Comparison of ENCODE assay signal across 36 cellular contexts in genomic region chr14:79451601-79452000, GRCh38.
"Had no signal": no experiment of that assay in that cellular context is flagged by ENCODE, and none has a peak within 500 bp of the region (broad histone marks: within the 10 kb centered on the region; RNA-seq: fewer than 3 reads in every experiment).

No MANE protein-coding gene starts in this region.

- H3K27ac Mint-ChIP-seq: activated CD4-positive, alpha-beta memory T cell treated with anti-CD3 and anti-CD28 coated beads for 36 hours; activated CD4-positive, alpha-beta T cell treated with anti-CD3 and anti-CD28 coated beads for 36 hours; activated CD4-positive, alpha-beta T cell treated with anti-CD3 and anti-CD28 coated beads, Interleukin-2, amount 10 ng/mL, durations not matched to agents 24 days and 14 days; activated CD8-positive, alpha-beta T cell treated with anti-CD3 and anti-CD28 coated beads, Interleukin-2, amount 10 ng/mL, durations not matched to agents 7 days and 5 days; activated naive CD4-positive, alpha-beta T cell treated with anti-CD3 and anti-CD28 coated beads, Interleukin-2, amount 10 ng/mL, durations not matched to agents 7 days and 5 days; activated naive CD4-positive, alpha-beta T cell treated with anti-CD3 and anti-CD28 coated beads, Interleukin-2, amount 50 U/mL, for 72 hours; activated naive CD8-positive, alpha-beta T cell treated with anti-CD3 and anti-CD28 coated beads, Interleukin-2, amount 10 ng/mL, durations not matched to agents 7 days and 5 days; activated T-cell treated with anti-CD3 and anti-CD28 coated beads, Interleukin-2, amount 50 U/mL, for 24 hours; activated T-cell treated with anti-CD3 and anti-CD28 coated beads, Interleukin-2, amount 50 U/mL, for 72 hours; dendritic cell treated with granulocyte-macrophage colony-stimulating factor and Interleukin-4, amounts not matched to agents 40 ng/mL and 50 ng/mL, for 4 days; effector memory CD8-positive, alpha-beta T cell; T-helper 17 cell; T-helper 2 cell treated with Interferon-gamma antibody and Interleukin-4, amounts not matched to agents 5 μg/mL and 100 μg/mL, for 36 hours had no signal

- H3K27ac ChIP-seq: ascending aorta, breast epithelium, cardiac muscle cell, coronary artery, dorsolateral prefrontal cortex, esophagus muscularis mucosa, foreskin keratinocyte, gastrocnemius medialis, heart left ventricle had no signal

- H3K27me3 Mint-ChIP-seq: activated CD4-positive, alpha-beta memory T cell treated with anti-CD3 and anti-CD28 coated beads for 36 hours; activated CD4-positive, alpha-beta T cell treated with anti-CD3 and anti-CD28 coated beads for 36 hours; activated CD4-positive, alpha-beta T cell treated with anti-CD3 and anti-CD28 coated beads, Interleukin-2, amount 10 ng/mL, durations not matched to agents 24 days and 14 days; activated naive CD4-positive, alpha-beta T cell treated with anti-CD3 and anti-CD28 coated beads, Interleukin-2, amount 10 ng/mL, durations not matched to agents 7 days and 5 days; activated naive CD8-positive, alpha-beta T cell treated with anti-CD3 and anti-CD28 coated beads, Interleukin-2, amount 10 ng/mL, durations not matched to agents 7 days and 5 days; activated T-cell treated with anti-CD3 and anti-CD28 coated beads, Interleukin-2, amount 50 U/mL, for 24 hours; brain; dendritic cell treated with granulocyte-macrophage colony-stimulating factor and Interleukin-4, amounts not matched to agents 40 ng/mL and 50 ng/mL, for 4 days; effector memory CD8-positive, alpha-beta T cell; T-helper 17 cell had no signal

- ATAC-seq: activated CD4-positive, alpha-beta T cell treated with anti-CD3 and anti-CD28 coated beads for 36 hours; activated CD8-positive, alpha-beta T cell treated with anti-CD3 and anti-CD28 coated beads, Interleukin-2, amount 10 ng/mL, durations not matched to agents 7 days and 5 days; activated naive CD4-positive, alpha-beta T cell treated with anti-CD3 and anti-CD28 coated beads, Interleukin-2, amount 50 U/mL, for 72 hours; activated T-cell treated with anti-CD3 and anti-CD28 coated beads, Interleukin-2, amount 50 U/mL, for 72 hours; effector memory CD8-positive, alpha-beta T cell; foreskin keratinocyte; gastrocnemius medialis; heart left ventricle; T-helper 17 cell had no signal

- H3K36me3 Mint-ChIP-seq: activated CD4-positive, alpha-beta memory T cell treated with anti-CD3 and anti-CD28 coated beads for 36 hours; activated naive CD4-positive, alpha-beta T cell treated with anti-CD3 and anti-CD28 coated beads, Interleukin-2, amount 10 ng/mL, durations not matched to agents 7 days and 5 days; activated naive CD4-positive, alpha-beta T cell treated with anti-CD3 and anti-CD28 coated beads, Interleukin-2, amount 50 U/mL, for 72 hours; activated naive CD8-positive, alpha-beta T cell treated with anti-CD3 and anti-CD28 coated beads, Interleukin-2, amount 10 ng/mL, durations not matched to agents 7 days and 5 days; brain had no signal

- H3K36me3 ChIP-seq: ascending aorta, breast epithelium, cardiac muscle cell, esophagus muscularis mucosa, gastrocnemius medialis, heart left ventricle had no signal

- H3K9me3 ChIP-seq: ascending aorta, breast epithelium, esophagus muscularis mucosa, gastrocnemius medialis, heart left ventricle had no signal

- H3K4me1 Mint-ChIP-seq: activated CD4-positive, alpha-beta T cell treated with anti-CD3 and anti-CD28 coated beads for 36 hours; activated CD4-positive, alpha-beta T cell treated with anti-CD3 and anti-CD28 coated beads, Interleukin-2, amount 10 ng/mL, durations not matched to agents 24 days and 14 days; activated naive CD4-positive, alpha-beta T cell treated with anti-CD3 and anti-CD28 coated beads, Interleukin-2, amount 10 ng/mL, durations not matched to agents 7 days and 5 days; T-helper 17 cell had no signal

- H3K27me3 ChIP-seq: ascending aorta, breast epithelium, cardiac muscle cell, dorsolateral prefrontal cortex, esophagus muscularis mucosa, foreskin keratinocyte, gastrocnemius medialis, heart left ventricle had no signal

- DNase-seq: activated CD4-positive, alpha-beta memory T cell treated with anti-CD3 and anti-CD28 coated beads for 36 hours; activated CD4-positive, alpha-beta T cell treated with anti-CD3 and anti-CD28 coated beads for 36 hours; activated CD4-positive, alpha-beta T cell treated with anti-CD3 and anti-CD28 coated beads, Interleukin-2, amount 10 ng/mL, durations not matched to agents 24 days and 14 days; activated CD4-positive, CD25-positive, alpha-beta regulatory T cell; activated CD4-positive, CD25-positive, alpha-beta regulatory T cell treated with anti-CD3 and anti-CD28 coated beads, Interleukin-2, amount 50 U/mL, for 72 hours; activated CD8-positive, alpha-beta memory T cell treated with anti-CD3 and anti-CD28 coated beads, Interleukin-2, amount 50 U/mL, for 48 hours; activated CD8-positive, alpha-beta T cell treated with anti-CD3 and anti-CD28 coated beads, Interleukin-2, amount 10 ng/mL, durations not matched to agents 7 days and 5 days; activated gamma-delta T cell; activated naive CD4-positive, alpha-beta T cell; activated naive CD4-positive, alpha-beta T cell treated with anti-CD3 and anti-CD28 coated beads, Interleukin-2, amount 10 ng/mL, durations not matched to agents 7 days and 5 days; activated naive CD8-positive, alpha-beta T cell treated with anti-CD3 and anti-CD28 coated beads, Interleukin-2, amount 10 ng/mL, durations not matched to agents 7 days and 5 days; activated T-cell treated with anti-CD3 and anti-CD28 coated beads for 4 hours; activated T-cell treated with anti-CD3 and anti-CD28 coated beads, Interleukin-2, amount 50 U/mL, for 24 hours; activated T-cell treated with anti-CD3 and anti-CD28 coated beads, Interleukin-2, amount 50 U/mL, for 72 hours; central memory CD4-positive, alpha-beta T cell; cerebellar nuclear complex; dorsolateral prefrontal cortex; effector CD4-positive, alpha-beta T cell; effector memory CD8-positive, alpha-beta T cell; erythroblast; foreskin keratinocyte; gastrocnemius medialis; glutamatergic neuron; heart left ventricle; T-helper 1 cell; T-helper 17 cell; T1000 had no signal

- H3K9me3 Mint-ChIP-seq: activated CD4-positive, alpha-beta memory T cell treated with anti-CD3 and anti-CD28 coated beads for 36 hours; activated CD4-positive, alpha-beta T cell treated with anti-CD3 and anti-CD28 coated beads, Interleukin-2, amount 10 ng/mL, durations not matched to agents 24 days and 14 days; activated naive CD4-positive, alpha-beta T cell treated with anti-CD3 and anti-CD28 coated beads, Interleukin-2, amount 10 ng/mL, durations not matched to agents 7 days and 5 days; activated naive CD8-positive, alpha-beta T cell treated with anti-CD3 and anti-CD28 coated beads, Interleukin-2, amount 10 ng/mL, durations not matched to agents 7 days and 5 days; activated T-cell treated with anti-CD3 and anti-CD28 coated beads, Interleukin-2, amount 50 U/mL, for 24 hours; brain; dendritic cell treated with granulocyte-macrophage colony-stimulating factor and Interleukin-4, amounts not matched to agents 40 ng/mL and 50 ng/mL, for 4 days had no signal

- H3K4me3 ChIP-seq: ascending aorta, breast epithelium, cardiac muscle cell, coronary artery, dorsolateral prefrontal cortex, esophagus muscularis mucosa, gastrocnemius medialis, heart left ventricle had no signal

- H3K4me3 Mint-ChIP-seq: activated CD4-positive, alpha-beta memory T cell treated with anti-CD3 and anti-CD28 coated beads for 36 hours; activated CD4-positive, alpha-beta T cell treated with anti-CD3 and anti-CD28 coated beads for 36 hours; activated CD4-positive, alpha-beta T cell treated with anti-CD3 and anti-CD28 coated beads, Interleukin-2, amount 10 ng/mL, durations not matched to agents 24 days and 14 days; activated CD8-positive, alpha-beta T cell treated with anti-CD3 and anti-CD28 coated beads, Interleukin-2, amount 10 ng/mL, durations not matched to agents 7 days and 5 days; activated naive CD4-positive, alpha-beta T cell treated with anti-CD3 and anti-CD28 coated beads, Interleukin-2, amount 10 ng/mL, durations not matched to agents 7 days and 5 days; activated naive CD8-positive, alpha-beta T cell treated with anti-CD3 and anti-CD28 coated beads, Interleukin-2, amount 10 ng/mL, durations not matched to agents 7 days and 5 days; activated T-cell treated with anti-CD3 and anti-CD28 coated beads, Interleukin-2, amount 50 U/mL, for 24 hours; activated T-cell treated with anti-CD3 and anti-CD28 coated beads, Interleukin-2, amount 50 U/mL, for 72 hours; brain; dendritic cell treated with granulocyte-macrophage colony-stimulating factor and Interleukin-4, amounts not matched to agents 40 ng/mL and 50 ng/mL, for 4 days; effector memory CD8-positive, alpha-beta T cell; T-helper 17 cell; T-helper 2 cell treated with Interferon-gamma antibody and Interleukin-4, amounts not matched to agents 5 μg/mL and 100 μg/mL, for 36 hours had no signal
